ENCODE assay signal across 21 cellular contexts in the genomic region with DNA sequence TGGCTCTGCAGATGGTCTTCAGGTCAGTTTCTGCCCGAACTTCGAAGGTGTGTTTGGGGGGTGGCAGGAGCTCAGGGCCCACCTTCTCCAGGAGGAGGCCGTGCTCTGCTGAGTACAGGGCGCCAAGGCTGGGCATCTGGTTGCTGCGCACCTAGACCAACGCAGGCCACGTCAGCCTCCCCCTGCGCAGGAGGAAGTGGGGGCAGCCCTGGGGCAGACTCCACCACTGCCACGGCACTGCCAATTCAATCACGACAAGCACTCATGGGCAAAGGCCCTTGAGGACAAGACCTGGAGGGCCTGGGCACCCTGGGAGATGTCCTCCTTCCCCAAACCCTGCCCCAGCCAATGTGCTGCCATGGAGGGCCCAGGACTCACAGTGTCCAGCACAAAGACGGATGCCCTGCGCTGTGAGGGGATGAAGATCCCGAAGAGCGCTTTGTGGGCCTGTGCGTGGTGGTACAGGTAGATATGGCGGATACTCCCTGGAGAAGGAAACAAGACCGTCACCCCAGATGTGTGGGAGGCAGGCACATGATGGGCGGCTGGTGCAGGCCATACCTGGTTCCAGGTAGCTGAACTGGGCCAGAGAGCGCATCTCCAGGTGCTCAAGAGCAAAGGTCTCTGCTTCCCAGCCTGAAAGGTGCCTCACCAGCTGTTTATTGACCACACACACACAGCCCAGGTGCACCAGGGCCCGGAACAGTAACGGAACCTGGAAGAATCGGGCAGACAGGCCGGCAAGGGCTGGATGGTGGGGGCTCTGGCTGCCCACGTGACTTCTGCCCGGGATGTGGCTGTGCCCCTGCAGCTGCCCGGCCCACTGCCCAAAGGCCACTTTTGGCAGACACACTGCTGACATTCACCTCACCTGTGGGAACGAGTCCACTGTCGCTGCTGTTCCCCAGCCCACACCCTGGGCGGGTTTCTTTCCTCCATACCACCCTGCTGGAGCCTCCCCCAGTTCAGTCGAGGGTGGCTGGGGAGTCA. TPM values are rescaled to one million over a fixed set of nuclear protein-coding genes. Genes with fewer than 3 reads are reported as not detected.
A peak's percentile ranks its signal among the peaks of the same experiment; 100 is the strongest.
DNase-seq lines count a peak whose midpoint lies in the region; ATAC-seq, FAIRE-seq and TF ChIP-seq lines count a peak whose summit lies in the region.
"Had no signal": no experiment of that assay in that cellular context is flagged by ENCODE, and none has a peak within 500 bp of the region (broad histone marks: within the 10 kb centered on the region; RNA-seq: fewer than 3 reads in every experiment).

No MANE protein-coding gene starts in this region.

- no peak for DNase-seq in activated naive CD8-positive, alpha-beta T cell treated with anti-CD3 and anti-CD28 coated beads, Interleukin-2, amount 10 ng/mL, durations not matched to agents 7 days and 5 days
- no peak for DNase-seq in activated naive CD8-positive, alpha-beta T cell treated with anti-CD3 and anti-CD28 coated beads for 36 hours
- peak; percentile 45 for DNase-seq in endodermal cell
- no peak for DNase-seq in progenitor cell of endocrine pancreas (ENCODE audit: low spot score, unreplicated experiment)
- DNase-seq in frontal cortex (ENCODE audit: low spot score in 2 of 2): no peak
- no peak for DNase-seq in SHP77 (lab: John Stamatoyannopoulos, UW)
- DNase-seq in A673 (ENCODE audit: low spot score): no peak
- DNase-seq in iPS-NIHi11 (ENCODE audit: low spot score): no peak
- DNase-seq: DMS153, DMS79, GDM1 had no signal

- peaks cover 8% of the 10 kb centered on the region for H3K4me1 Mint-ChIP-seq in activated naive CD8-positive, alpha-beta T cell treated with anti-CD3 and anti-CD28 coated beads, Interleukin-2, amount 10 ng/mL, durations not matched to agents 7 days and 5 days
- peaks cover 3% of the 10 kb centered on the region for H3K4me1 Mint-ChIP-seq in activated naive CD8-positive, alpha-beta T cell treated with anti-CD3 and anti-CD28 coated beads for 36 hours
- H3K4me1 Mint-ChIP-seq in endodermal cell (no peaks in the 10 kb centered on the region), progenitor cell of endocrine pancreas (ENCODE audit: low read depth) (no peaks in the 10 kb centered on the region)
- H3K4me1 Mint-ChIP-seq: CD14-positive monocyte; CD4-positive, alpha-beta memory T cell had no signal

- H3K27me3 ChIP-seq in endodermal cell (ENCODE audit: control insufficient read depth, insufficient read depth, low read length, poor library complexity, severe bottlenecking) (no peaks in the 10 kb centered on the region), A673 (replicated peaks; ENCODE audit: insufficient read depth, low read depth, low read length, poor library complexity) (no peaks in the 10 kb centered on the region)
- H3K27me3 ChIP-seq: BLaER1 had no signal

- H3K9me3 Mint-ChIP-seq in activated naive CD8-positive, alpha-beta T cell treated with anti-CD3 and anti-CD28 coated beads, Interleukin-2, amount 10 ng/mL, durations not matched to agents 7 days and 5 days: no peaks in the 10 kb centered on the region
- no peaks in the 10 kb centered on the region for H3K9me3 Mint-ChIP-seq in activated naive CD8-positive, alpha-beta T cell treated with anti-CD3 and anti-CD28 coated beads for 36 hours
- H3K9me3 Mint-ChIP-seq in endodermal cell: no peaks in the 10 kb centered on the region
- H3K9me3 Mint-ChIP-seq in progenitor cell of endocrine pancreas (ENCODE audit: low read depth): no peaks in the 10 kb centered on the region
- H3K9me3 Mint-ChIP-seq: CD14-positive monocyte; CD4-positive, alpha-beta memory T cell had no signal

- POLR2A ChIA-PET in activated naive CD8-positive, alpha-beta T cell treated with anti-CD3 and anti-CD28 coated beads, Interleukin-2, amount 10 ng/mL, durations not matched to agents 7 days and 5 days (lab: Charles Lee): interaction anchor here (0.7 kb wide), 1 partner anchor 75 kb away, joined by 4 read pairs; no protein-coding TSS in a partner anchor
- POLR2A ChIA-PET in A673 (lab: Charles Lee; ENCODE audit: low non-redundant PET): no interaction called here

- H3K27ac ChIP-seq in endodermal cell (ENCODE audit: low read depth, low read length): no peak overlapping the region
- H3K27ac ChIP-seq in A673 (ENCODE audit: low read depth, low read length, poor library complexity, severe bottlenecking): no peak overlapping the region
- H3K27ac ChIP-seq: 22Rv1, A549, BLaER1 had no signal

- WGBS in endodermal cell (ENCODE audit: insufficient coverage in 1 of 2, insufficient read length in 1 of 2), 2 experiments: 95 to 96% methylated on average over 26 to 30 of the region's 30 CpGs

- intact Hi-C loops in A673 (cut with micrococcal nuclease; ENCODE audit: unreplicated experiment): no loop called here

- FAIRE-seq in frontal cortex (lab: Jason Lieb, UNC): no peak
- FAIRE-seq: A549, H1, HepG2 had no signal

- ATAC-seq in activated naive CD8-positive, alpha-beta T cell treated with anti-CD3 and anti-CD28 coated beads, Interleukin-2, amount 10 ng/mL, durations not matched to agents 7 days and 5 days (ENCODE audit: low read depth): no peak
- ATAC-seq: A549, HepG2 had no signal

- H3K4me1 ChIP-seq in endodermal cell (ENCODE audit: control insufficient read depth, insufficient read depth, low read length): no peaks in the 10 kb centered on the region
- no peaks in the 10 kb centered on the region for H3K4me1 ChIP-seq in A673 (ENCODE audit: insufficient read depth, low read length, poor library complexity, severe bottlenecking)
- H3K4me1 ChIP-seq: A549, HAP-1 had no signal

- TF ChIP-seq CTCF in endodermal cell (conservative IDR thresholded peaks at IDR 0.05) (no peak), progenitor cell of endocrine pancreas (IDR thresholded peaks at IDR 0.05; ENCODE audit: unreplicated experiment) (no peak), A673 (conservative IDR thresholded peaks at IDR 0.05; ENCODE audit: low read depth, low read length) (no peak)

- no peak overlapping the region for H3K4me3 Mint-ChIP-seq in activated naive CD8-positive, alpha-beta T cell treated with anti-CD3 and anti-CD28 coated beads, Interleukin-2, amount 10 ng/mL, durations not matched to agents 7 days and 5 days
- H3K4me3 Mint-ChIP-seq in activated naive CD8-positive, alpha-beta T cell treated with anti-CD3 and anti-CD28 coated beads for 36 hours: no peak overlapping the region
- no peak overlapping the region for H3K4me3 Mint-ChIP-seq in endodermal cell
- H3K4me3 Mint-ChIP-seq in progenitor cell of endocrine pancreas (ENCODE audit: low read depth): no peak overlapping the region
- H3K4me3 Mint-ChIP-seq: CD14-positive monocyte; CD4-positive, alpha-beta memory T cell had no signal

- H3K36me3 ChIP-seq in endodermal cell (ENCODE audit: control insufficient read depth, insufficient read depth, low read length): peaks cover 76% of the 10 kb centered on the region
- peaks cover 74% of the 10 kb centered on the region for H3K36me3 ChIP-seq in A673 (ENCODE audit: insufficient read depth, low read length, poor library complexity, severe bottlenecking)

- H3K27ac Mint-ChIP-seq in activated naive CD8-positive, alpha-beta T cell treated with anti-CD3 and anti-CD28 coated beads, Interleukin-2, amount 10 ng/mL, durations not matched to agents 7 days and 5 days: peak overlapping the region; percentile 30
- H3K27ac Mint-ChIP-seq in activated naive CD8-positive, alpha-beta T cell treated with anti-CD3 and anti-CD28 coated beads for 36 hours: no peak overlapping the region
- no peak overlapping the region for H3K27ac Mint-ChIP-seq in endodermal cell
- H3K27ac Mint-ChIP-seq in progenitor cell of endocrine pancreas: peak overlapping the region; percentile 41
- H3K27ac Mint-ChIP-seq: CD4-positive, alpha-beta memory T cell had no signal

- peaks cover 22% of the 10 kb centered on the region for H3K36me3 Mint-ChIP-seq in activated naive CD8-positive, alpha-beta T cell treated with anti-CD3 and anti-CD28 coated beads, Interleukin-2, amount 10 ng/mL, durations not matched to agents 7 days and 5 days
- H3K36me3 Mint-ChIP-seq in activated naive CD8-positive, alpha-beta T cell treated with anti-CD3 and anti-CD28 coated beads for 36 hours: peaks cover 41% of the 10 kb centered on the region
- peaks cover 52% of the 10 kb centered on the region for H3K36me3 Mint-ChIP-seq in endodermal cell (ENCODE audit: low read depth)
- H3K36me3 Mint-ChIP-seq in progenitor cell of endocrine pancreas (ENCODE audit: insufficient read depth): peaks cover 27% of the 10 kb centered on the region

- CTCF ChIA-PET in A673 (lab: Charles Lee): no interaction called here

- H3K9me3 ChIP-seq in endodermal cell (ENCODE audit: control insufficient read depth, low read length) (no peaks in the 10 kb centered on the region), A673 (ENCODE audit: low read depth, low read length, poor library complexity, severe bottlenecking) (no peaks in the 10 kb centered on the region)
- H3K9me3 ChIP-seq: A549, BLaER1, HAP-1 had no signal

- no peaks in the 10 kb centered on the region for H3K27me3 Mint-ChIP-seq in activated naive CD8-positive, alpha-beta T cell treated with anti-CD3 and anti-CD28 coated beads, Interleukin-2, amount 10 ng/mL, durations not matched to agents 7 days and 5 days
- no peaks in the 10 kb centered on the region for H3K27me3 Mint-ChIP-seq in activated naive CD8-positive, alpha-beta T cell treated with anti-CD3 and anti-CD28 coated beads for 36 hours
- H3K27me3 Mint-ChIP-seq in endodermal cell (ENCODE audit: insufficient read depth) (no peaks in the 10 kb centered on the region), progenitor cell of endocrine pancreas (no peaks in the 10 kb centered on the region)
- H3K27me3 Mint-ChIP-seq: CD4-positive, alpha-beta memory T cell had no signal

- H3K4me3 ChIP-seq in endodermal cell (ENCODE audit: low read length): no peak overlapping the region
- H3K4me3 ChIP-seq in A673 (ENCODE audit: low read depth, low read length, poor library complexity, severe bottlenecking): no peak overlapping the region
- H3K4me3 ChIP-seq: A549, BLaER1, HAP-1 had no signal

- H3K9ac ChIP-seq in endodermal cell (ENCODE audit: extremely low read depth, low read length, poor library complexity, severe bottlenecking): no peak overlapping the region
- H3K9ac ChIP-seq: BLaER1 had no signal

- BruUV-seq in A673 (replicated peaks; lab: Mats Ljungman, UMichigan): no TSS peak

RNA-seq across cellular contexts. Expression of a gene that starts 24.6 kb away (rescaled TPM):
- not detected for total RNA-seq in activated naive CD8-positive, alpha-beta T cell treated with anti-CD3 and anti-CD28 coated beads, Interleukin-2, amount 10 ng/mL, durations not matched to agents 7 days and 5 days
- not detected for total RNA-seq in activated naive CD8-positive, alpha-beta T cell treated with anti-CD3 and anti-CD28 coated beads for 36 hours
- total RNA-seq in endodermal cell (1 to 10 TPM in 1 of 2 donors, under 1 TPM in 1; 0.97 to 2.8 TPM), progenitor cell of endocrine pancreas (0.19 TPM in 1 of 2 replicates, not detected in the other), frontal cortex (not detected), A673 (2021) (0.17 TPM in 1 of 2 replicates, not detected in the other)
- 0.39 TPM for polyA plus RNA-seq in endodermal cell (2013, experiment 1 of 2)
- 0.12 TPM for polyA plus RNA-seq in endodermal cell (2013, experiment 2 of 2)
- total RNA-seq: CD4-positive, alpha-beta memory T cell; Daoy; HepG2 had no signal
- polyA plus RNA-seq: A549; AG04450; CD14-positive monocyte; CD4-positive, alpha-beta memory T cell; HepG2 had no signal

RNA-seq across cellular contexts. Expression of a gene that starts 32.8 kb away (rescaled TPM):
- not detected for total RNA-seq in activated naive CD8-positive, alpha-beta T cell treated with anti-CD3 and anti-CD28 coated beads, Interleukin-2, amount 10 ng/mL, durations not matched to agents 7 days and 5 days
- not detected for total RNA-seq in activated naive CD8-positive, alpha-beta T cell treated with anti-CD3 and anti-CD28 coated beads for 36 hours
- total RNA-seq in endodermal cell (not detected), progenitor cell of endocrine pancreas (not detected in 2 replicates), frontal cortex (not detected), A673 (2021) (not detected in 2 replicates)
- 0.36 TPM for polyA plus RNA-seq in endodermal cell (2013, experiment 1 of 2)
- 0.50 TPM for polyA plus RNA-seq in endodermal cell (2013, experiment 2 of 2)
- total RNA-seq: CD4-positive, alpha-beta memory T cell; Daoy; H1; HepG2 had no signal
- polyA plus RNA-seq: A549; CD14-positive monocyte; CD4-positive, alpha-beta memory T cell; H1; HepG2 had no signal

RNA-seq across cellular contexts. Expression of a gene that starts 44.0 kb away (rescaled TPM):
- total RNA-seq in activated naive CD8-positive, alpha-beta T cell treated with anti-CD3 and anti-CD28 coated beads, Interleukin-2, amount 10 ng/mL, durations not matched to agents 7 days and 5 days: 100 to 1,000 TPM; 168 TPM
- 100 to 1,000 TPM; 117 to 123 TPM for total RNA-seq in activated naive CD8-positive, alpha-beta T cell treated with anti-CD3 and anti-CD28 coated beads for 36 hours
- total RNA-seq in endodermal cell (100 to 1,000 TPM; 165 to 212 TPM), progenitor cell of endocrine pancreas (121 and 129 TPM in 2 replicates), frontal cortex (26.9 TPM), A673 (2021) (229 and 239 TPM in 2 replicates)
- 85.3 TPM for polyA plus RNA-seq in endodermal cell (2013, experiment 1 of 2)
- 81.7 TPM for polyA plus RNA-seq in endodermal cell (2013, experiment 2 of 2)

RNA-seq across cellular contexts. Expression of a gene that starts 44.2 kb away (rescaled TPM):
- total RNA-seq in activated naive CD8-positive, alpha-beta T cell treated with anti-CD3 and anti-CD28 coated beads, Interleukin-2, amount 10 ng/mL, durations not matched to agents 7 days and 5 days: 10 to 100 TPM; 26.6 to 29.2 TPM
- total RNA-seq in activated naive CD8-positive, alpha-beta T cell treated with anti-CD3 and anti-CD28 coated beads for 36 hours: 10 to 100 TPM; 18.3 to 19.0 TPM
- total RNA-seq in endodermal cell (10 to 100 TPM; 26.7 to 27.0 TPM), progenitor cell of endocrine pancreas (24.4 and 25.0 TPM in 2 replicates), frontal cortex (15.9 TPM), A673 (2021) (52.2 and 52.6 TPM in 2 replicates)
- 19.2 TPM for polyA plus RNA-seq in endodermal cell (2013, experiment 1 of 2)
- polyA plus RNA-seq in endodermal cell (2013, experiment 2 of 2): 22.2 TPM

Comparison
In these comparisons a context has a peak if more than half of its experiments do, and no peak if none do; other contexts are left out.
1. H3K27ac Mint-ChIP-seq: peak in activated naive CD8-positive, alpha-beta T cell treated with anti-CD3 and anti-CD28 coated beads, Interleukin-2, amount 10 ng/mL, durations not matched to agents 7 days and 5 days (single experiment) and progenitor cell of endocrine pancreas (single experiment); none in activated naive CD8-positive, alpha-beta T cell treated with anti-CD3 and anti-CD28 coated beads for 36 hours (single experiment) and endodermal cell (single experiment).